Comparison of ENCODE assay signal across 22 cellular contexts in genomic region chr1:39829791-39830533, GRCh38. TPM values are rescaled to one million over a fixed set of nuclear protein-coding genes. Genes with fewer than 3 reads are reported as not detected.
A peak's percentile ranks its signal among the peaks of the same experiment; 100 is the strongest.
DNase-seq lines count a peak whose midpoint lies in the region; ATAC-seq and TF ChIP-seq lines count a peak whose summit lies in the region.
"Had no signal": no experiment of that assay in that cellular context is flagged by ENCODE, and none has a peak within 500 bp of the region (broad histone marks: within the 10 kb centered on the region; RNA-seq: fewer than 3 reads in every experiment).

No MANE protein-coding gene starts in this region.

- DNase-seq in ELF-1 (ENCODE audit: low read depth, low spot score), result peak; percentile 72
- peak; percentile 99 for DNase-seq in NCI-H510A (lab: John Stamatoyannopoulos, UW)
- no peak for DNase-seq in neuronal stem cell (ENCODE audit: low spot score)
- DNase-seq in effector CD4-positive, alpha-beta T cell, result no peak
- no peak for DNase-seq in left lung
- no peak for DNase-seq in right atrium auricular region (ENCODE audit: low spot score)
- DNase-seq in nephron progenitor cell, result no peak
- DNase-seq: activated CD4-positive, alpha-beta T cell treated with anti-CD3 and anti-CD28 coated beads for 4 hours; activated effector memory CD4-positive, alpha-beta T cell treated with anti-CD3 and anti-CD28 coated beads, Interleukin-2, amount 50 U/mL, for 16 hours; anterior cingulate cortex; heart left ventricle; NCI-H1048; NCI-H2171; nucleus accumbens; SHP77 treated with DMSO at 0.1 percent for 48 hours; sigmoid colon; T-helper 9 cell had no signal

- no peak overlapping the region for H3K4me3 Mint-ChIP-seq in dendritic cell treated with granulocyte-macrophage colony-stimulating factor and Interleukin-4, amounts not matched to agents 40 ng/mL and 50 ng/mL, for 4 days
- no peak overlapping the region for H3K4me3 Mint-ChIP-seq in nephron progenitor cell
- H3K4me3 Mint-ChIP-seq: B cell, IgD-negative memory B cell had no signal

- no peak overlapping the region for H2BK12ac ChIP-seq in neuronal stem cell (ENCODE audit: low read length)

- H3K4ac ChIP-seq in neuronal stem cell (ENCODE audit: low read length), result no peak overlapping the region

- no peaks in the 10 kb centered on the region for H3K9me3 Mint-ChIP-seq in dendritic cell treated with granulocyte-macrophage colony-stimulating factor and Interleukin-4, amounts not matched to agents 40 ng/mL and 50 ng/mL, for 4 days
- H3K9me3 Mint-ChIP-seq in nephron progenitor cell, result no peaks in the 10 kb centered on the region
- H3K9me3 Mint-ChIP-seq: IgD-negative memory B cell had no signal

- no peak overlapping the region for H2AK5ac ChIP-seq in neuronal stem cell (ENCODE audit: low read depth, low read length)

- no CpG with 5 or more reads among the region's 6 CpGs for WGBS in neuronal stem cell (ENCODE audit: extremely low coverage in 2 of 2, insufficient read length in 2 of 2, insufficient replicate concordance in 1 of 2), 2 donors

- peaks cover 69% of the 10 kb centered on the region for H3K4me1 Mint-ChIP-seq in dendritic cell treated with granulocyte-macrophage colony-stimulating factor and Interleukin-4, amounts not matched to agents 40 ng/mL and 50 ng/mL, for 4 days (ENCODE audit: low read depth)
- peaks cover 16% of the 10 kb centered on the region for H3K4me1 Mint-ChIP-seq in nephron progenitor cell

- no peak overlapping the region for H4K91ac ChIP-seq in neuronal stem cell (ENCODE audit: low read depth, low read length, poor library complexity)

- H3K4me2 ChIP-seq in neuronal stem cell (ENCODE audit: insufficient read depth, low read length, poor library complexity, severe bottlenecking), result no peak overlapping the region

- no peak overlapping the region for H2BK15ac ChIP-seq in neuronal stem cell (ENCODE audit: low read length)

- H3K23ac ChIP-seq in neuronal stem cell (ENCODE audit: low read depth, low read length, poor library complexity), result no peak overlapping the region

- H2BK120ac ChIP-seq in neuronal stem cell (ENCODE audit: low read depth, low read length), result no peak overlapping the region

- H2BK5ac ChIP-seq in neuronal stem cell (ENCODE audit: low read length), result no peak overlapping the region

- H3K27ac Mint-ChIP-seq in dendritic cell treated with granulocyte-macrophage colony-stimulating factor and Interleukin-4, amounts not matched to agents 40 ng/mL and 50 ng/mL, for 4 days, result peak overlapping the region; percentile 54
- no peak overlapping the region for H3K27ac Mint-ChIP-seq in nephron progenitor cell
- H3K27ac Mint-ChIP-seq: B cell, IgD-negative memory B cell had no signal

- no peak overlapping the region for H3K4me3 ChIP-seq in neuronal stem cell (ENCODE audit: low read length in 2 of 2)
- no peak overlapping the region for H3K4me3 ChIP-seq in left lung
- H3K4me3 ChIP-seq in right atrium auricular region, result no peak overlapping the region
- H3K4me3 ChIP-seq: heart left ventricle, sigmoid colon, suprapubic skin had no signal

- intact Hi-C loops in dendritic cell treated with granulocyte-macrophage colony-stimulating factor and Interleukin-4, amounts not matched to agents 40 ng/mL and 50 ng/mL, for 4 days (cut with micrococcal nuclease), result no loop called here
- intact Hi-C loops in left lung (cut with DNase I), result no loop called here

- no peak overlapping the region for H3K14ac ChIP-seq in neuronal stem cell (ENCODE audit: low read length)

- H3K4me1 ChIP-seq in neuronal stem cell (ENCODE audit: control insufficient read depth in 2 of 2, insufficient read depth in 1 of 2, low read depth in 1 of 2, low read length in 2 of 2) (no peaks in the 10 kb centered on the region), left lung (no peaks in the 10 kb centered on the region), right atrium auricular region (no peaks in the 10 kb centered on the region)
- H3K4me1 ChIP-seq: heart left ventricle, sigmoid colon had no signal

- H3K27me3 ChIP-seq in neuronal stem cell (ENCODE audit: control insufficient read depth in 3 of 3, insufficient read depth in 3 of 3, low read depth in 1 of 3, low read length in 3 of 3) (no peaks in the 10 kb centered on the region), left lung (peaks cover 0 to 3% of the 10 kb centered on the region in 2 donors), right atrium auricular region (no peaks in the 10 kb centered on the region)
- H3K27me3 ChIP-seq: suprapubic skin had no signal

- H3K79me1 ChIP-seq in neuronal stem cell (ENCODE audit: low read depth, low read length), result no peaks in the 10 kb centered on the region

- no peaks in the 10 kb centered on the region for H3K36me3 Mint-ChIP-seq in dendritic cell treated with granulocyte-macrophage colony-stimulating factor and Interleukin-4, amounts not matched to agents 40 ng/mL and 50 ng/mL, for 4 days (ENCODE audit: low read depth)
- peaks cover 2% of the 10 kb centered on the region for H3K36me3 Mint-ChIP-seq in nephron progenitor cell (ENCODE audit: low read depth)

- H3K9ac ChIP-seq in neuronal stem cell (ENCODE audit: low read depth, low read length, poor library complexity), result no peak overlapping the region

- H2AFZ ChIP-seq in neuronal stem cell (ENCODE audit: low read length), result peak overlapping the region; percentile 13

- H3K18ac ChIP-seq in neuronal stem cell (ENCODE audit: low read length), result no peak overlapping the region

- no peak for ATAC-seq in left lung
- ATAC-seq: heart left ventricle had no signal

- TF ChIP-seq CTCF in left lung (IDR thresholded peaks at IDR 0.05) (no peak), right atrium auricular region (IDR thresholded peaks at IDR 0.05) (no peak), nephron progenitor cell (IDR thresholded peaks at IDR 0.05) (no peak)

- H3K27ac ChIP-seq in neuronal stem cell (replicated peaks; ENCODE audit: low read length) (no peak overlapping the region), left lung (no peak overlapping the region), right atrium auricular region (no peak overlapping the region)
- H3K27ac ChIP-seq: epithelial cell of prostate, heart left ventricle, sigmoid colon, suprapubic skin had no signal

- H3K36me3 ChIP-seq in neuronal stem cell (replicated peaks in 1 of 2; ENCODE audit: control insufficient read depth in 2 of 2, insufficient read depth in 2 of 2, low read length in 2 of 2), result peaks cover 0 to 3% of the 10 kb centered on the region in 2 donors
- H3K36me3 ChIP-seq in left lung, result no peaks in the 10 kb centered on the region
- no peaks in the 10 kb centered on the region for H3K36me3 ChIP-seq in right atrium auricular region
- H3K36me3 ChIP-seq: heart left ventricle, sigmoid colon, suprapubic skin had no signal

- H3K9me3 ChIP-seq in neuronal stem cell (replicated peaks in 1 of 2; ENCODE audit: control insufficient read depth in 2 of 2, insufficient read depth in 1 of 2, low read depth in 1 of 2, low read length in 2 of 2), result no peaks in the 10 kb centered on the region
- H3K9me3 ChIP-seq in left lung, result no peaks in the 10 kb centered on the region
- no peaks in the 10 kb centered on the region for H3K9me3 ChIP-seq in right atrium auricular region
- H3K9me3 ChIP-seq: heart left ventricle, sigmoid colon, suprapubic skin had no signal

- H4K8ac ChIP-seq in neuronal stem cell (ENCODE audit: low read depth, low read length), result no peak overlapping the region

- peaks cover 5% of the 10 kb centered on the region for H3K27me3 Mint-ChIP-seq in dendritic cell treated with granulocyte-macrophage colony-stimulating factor and Interleukin-4, amounts not matched to agents 40 ng/mL and 50 ng/mL, for 4 days
- peaks cover 9% of the 10 kb centered on the region for H3K27me3 Mint-ChIP-seq in nephron progenitor cell (ENCODE audit: low read depth, poor library complexity)

RNA-seq across cellular contexts. Expression of gene BMP8B, which starts 41.3 kb away (rescaled TPM):
- 0.82 TPM for polyA plus RNA-seq in neuronal stem cell (2013, experiment 1 of 2)
- polyA plus RNA-seq in neuronal stem cell (2013, experiment 2 of 2), result 0.89 TPM
- total RNA-seq in left lung (1 to 10 TPM; 2.1 to 2.8 TPM), right atrium auricular region (under 1 TPM; 0.22 to 0.63 TPM)

RNA-seq across cellular contexts. Expression of gene TRIT1, which starts 53.3 kb away (rescaled TPM):
- 33.8 TPM for polyA plus RNA-seq in neuronal stem cell (2013, experiment 1 of 2)
- 35.1 TPM for polyA plus RNA-seq in neuronal stem cell (2013, experiment 2 of 2)
- total RNA-seq in left lung (10 to 100 TPM; 10.5 to 13.1 TPM), right atrium auricular region (10 to 100 TPM; 12.8 to 21.8 TPM)

RNA-seq across cellular contexts. Expression of gene OXCT2, which starts 58.8 kb away (rescaled TPM):
- 0.82 TPM for polyA plus RNA-seq in neuronal stem cell (2013, experiment 1 of 2)
- polyA plus RNA-seq in neuronal stem cell (2013, experiment 2 of 2), result 0.82 TPM
- under 1 TPM; 0.55 to 0.82 TPM for total RNA-seq in left lung
- total RNA-seq in right atrium auricular region, result 1 to 10 TPM; 3.6 to 4.9 TPM

Comparison
In these comparisons a context has a peak if more than half of its experiments do, and no peak if none do; other contexts are left out.
1. DNase-seq: peak in ELF-1 (single experiment) and NCI-H510A (single experiment); none in neuronal stem cell (single experiment), effector CD4-positive, alpha-beta T cell (single experiment), left lung (0 of 2), right atrium auricular region (single experiment) and nephron progenitor cell (single experiment).